In genomic region chr16:89179148-89179484, GRCh38 we compare ENCODE assay signal across 2 cellular contexts.
TF ChIP-seq lines count a peak whose summit lies in the region.

No MANE protein-coding gene starts in this region.

TF ChIP-seq in HepG2, 621 proteins besides CTCF, POLR2A, EP300 and RAD21:
- no peak for TF ChIP-seq E2F2 (CRISPR knock-in tag; IDR thresholded peaks at IDR 0.05; ENCODE audit: borderline replicate concordance)
- TF ChIP-seq ZBTB7A (CRISPR knock-in tag; IDR thresholded peaks at IDR 0.05): no peak
- TF ChIP-seq AKAP8 (CRISPR knock-in tag; IDR thresholded peaks at IDR 0.05): 0 out of 2 replicates have a peak, but pooled peaks have one; percentile 51
- no peak for TF ChIP-seq MIXL1 (CRISPR knock-in tag; IDR thresholded peaks at IDR 0.05)
- no peak for TF ChIP-seq EEA1 (CRISPR knock-in tag; IDR thresholded peaks at IDR 0.05; ENCODE audit: borderline replicate concordance)
- TF ChIP-seq ZNF282 (IDR thresholded peaks at IDR 0.05; ENCODE audit: partially characterized antibody): no peak
- peak; percentile 94 for TF ChIP-seq EZH2 (conservative IDR thresholded peaks at IDR 0.05; ENCODE audit: low read depth, low read length)
- peak; percentile 23; the same call in 1 of the 2 replicates for TF ChIP-seq MTA1 (CRISPR knock-in tag; IDR thresholded peaks at IDR 0.05; ENCODE audit: borderline replicate concordance)
- TF ChIP-seq PRMT3 (CRISPR knock-in tag; IDR thresholded peaks at IDR 0.05; ENCODE audit: borderline replicate concordance, low read depth): no peak
- TF ChIP-seq, protein P1, sequence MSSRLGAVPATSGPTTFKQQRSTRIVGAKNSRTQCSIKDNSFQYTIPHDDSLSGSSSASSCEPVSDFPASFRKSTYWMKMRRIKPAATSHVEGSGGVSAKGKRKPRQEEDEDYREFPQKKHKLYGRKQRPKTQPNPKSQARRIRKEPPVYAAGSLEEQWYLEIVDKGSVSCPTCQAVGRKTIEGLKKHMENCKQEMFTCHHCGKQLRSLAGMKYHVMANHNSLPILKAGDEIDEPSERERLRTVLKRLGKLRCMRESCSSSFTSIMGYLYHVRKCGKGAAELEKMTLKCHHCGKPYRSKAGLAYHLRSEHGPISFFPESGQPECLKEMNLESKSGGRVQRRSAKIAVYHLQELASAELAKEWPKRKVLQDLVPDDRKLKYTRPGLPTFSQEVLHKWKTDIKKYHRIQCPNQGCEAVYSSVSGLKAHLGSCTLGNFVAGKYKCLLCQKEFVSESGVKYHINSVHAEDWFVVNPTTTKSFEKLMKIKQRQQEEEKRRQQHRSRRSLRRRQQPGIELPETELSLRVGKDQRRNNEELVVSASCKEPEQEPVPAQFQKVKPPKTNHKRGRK (CRISPR knock-in tag; IDR thresholded peaks at IDR 0.05): no peak
TF ChIP-seq in HepG2: peak in this region for 3.

TF ChIP-seq in HEK293, 187 proteins besides CTCF, POLR2A, EP300 and RAD21:
- no peak for TF ChIP-seq KLF1 (tag by site-specific recombination; IDR thresholded peaks at IDR 0.05)
- TF ChIP-seq, protein P2, sequence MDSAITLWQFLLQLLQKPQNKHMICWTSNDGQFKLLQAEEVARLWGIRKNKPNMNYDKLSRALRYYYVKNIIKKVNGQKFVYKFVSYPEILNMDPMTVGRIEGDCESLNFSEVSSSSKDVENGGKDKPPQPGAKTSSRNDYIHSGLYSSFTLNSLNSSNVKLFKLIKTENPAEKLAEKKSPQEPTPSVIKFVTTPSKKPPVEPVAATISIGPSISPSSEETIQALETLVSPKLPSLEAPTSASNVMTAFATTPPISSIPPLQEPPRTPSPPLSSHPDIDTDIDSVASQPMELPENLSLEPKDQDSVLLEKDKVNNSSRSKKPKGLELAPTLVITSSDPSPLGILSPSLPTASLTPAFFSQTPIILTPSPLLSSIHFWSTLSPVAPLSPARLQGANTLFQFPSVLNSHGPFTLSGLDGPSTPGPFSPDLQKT (IDR thresholded peaks at IDR 0.05; ENCODE audit: borderline replicate concordance, low read depth, low read length): no peak
- TF ChIP-seq ZNF600 (tag by site-specific recombination; IDR thresholded peaks at IDR 0.05): no peak
- no peak for TF ChIP-seq ZNF747 (tag by site-specific recombination; IDR thresholded peaks at IDR 0.05)
- TF ChIP-seq ZFHX2 (tag by site-specific recombination; conservative IDR thresholded peaks at IDR 0.05): 0 out of 2 replicates have a peak, but pooled peaks have one; percentile 18
- 0 out of 2 replicates have a peak, but pooled peaks have one; percentile 6 for TF ChIP-seq EGR2 (tag by site-specific recombination; IDR thresholded peaks at IDR 0.05; ENCODE audit: low read depth)
- no peak for TF ChIP-seq ZNF707 (tag by site-specific recombination; IDR thresholded peaks at IDR 0.05)
- no peak for TF ChIP-seq ZBTB20 (tag by site-specific recombination; IDR thresholded peaks at IDR 0.05)
- TF ChIP-seq ZNF132 (tag by site-specific recombination; IDR thresholded peaks at IDR 0.05; ENCODE audit: borderline replicate concordance): no peak
